ENCODE assay signal across 1 cellular context in the genomic region with DNA sequence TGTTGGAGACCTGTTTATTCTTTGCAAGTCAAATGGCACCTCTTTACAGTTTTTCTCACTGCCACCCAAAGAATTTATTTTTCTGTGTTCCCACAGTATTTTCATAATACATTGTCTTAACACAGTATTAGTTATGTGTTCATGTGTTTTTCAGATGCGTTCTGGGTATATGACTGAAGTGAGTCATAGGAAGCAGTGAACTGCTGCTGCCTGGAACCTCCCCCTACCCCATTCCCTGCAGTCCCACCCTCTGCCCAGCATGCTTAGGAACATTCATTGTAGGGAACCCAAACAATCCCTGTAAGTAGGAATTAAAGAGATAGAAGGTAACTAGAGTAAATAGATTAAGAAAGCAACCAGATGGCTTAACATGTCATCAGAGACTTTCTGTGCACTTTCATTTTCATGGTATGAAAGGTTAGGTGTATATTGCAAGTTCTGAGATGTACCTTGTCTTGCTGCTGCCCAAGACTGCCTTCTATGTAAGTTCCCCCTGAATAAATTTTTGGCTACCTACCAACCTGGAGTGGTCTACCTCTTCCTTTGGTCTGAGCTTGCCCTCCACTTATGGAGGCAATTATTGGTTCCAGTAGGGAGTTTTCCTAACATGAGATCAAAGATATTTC.
TF ChIP-seq lines count a peak whose summit lies in the region.

No MANE protein-coding gene starts in this region.

TF ChIP-seq in HepG2, 621 proteins besides CTCF, POLR2A, EP300 and RAD21:
- TF ChIP-seq ZNF790 (CRISPR knock-in tag; IDR thresholded peaks at IDR 0.05; ENCODE audit: borderline replicate concordance) (no peak), SSRP1 (CRISPR knock-in tag; IDR thresholded peaks at IDR 0.05) (no peak), ZNF317 (CRISPR knock-in tag; IDR thresholded peaks at IDR 0.05) (no peak), ZBTB20 (CRISPR knock-in tag; IDR thresholded peaks at IDR 0.05; ENCODE audit: borderline replicate concordance, low read depth) (no peak), ZSCAN20 (CRISPR knock-in tag; IDR thresholded peaks at IDR 0.05; ENCODE audit: borderline replicate concordance) (no peak), DNMT3B (CRISPR knock-in tag; conservative IDR thresholded peaks at IDR 0.05) (no peak)
- TF ChIP-seq, protein P1, sequence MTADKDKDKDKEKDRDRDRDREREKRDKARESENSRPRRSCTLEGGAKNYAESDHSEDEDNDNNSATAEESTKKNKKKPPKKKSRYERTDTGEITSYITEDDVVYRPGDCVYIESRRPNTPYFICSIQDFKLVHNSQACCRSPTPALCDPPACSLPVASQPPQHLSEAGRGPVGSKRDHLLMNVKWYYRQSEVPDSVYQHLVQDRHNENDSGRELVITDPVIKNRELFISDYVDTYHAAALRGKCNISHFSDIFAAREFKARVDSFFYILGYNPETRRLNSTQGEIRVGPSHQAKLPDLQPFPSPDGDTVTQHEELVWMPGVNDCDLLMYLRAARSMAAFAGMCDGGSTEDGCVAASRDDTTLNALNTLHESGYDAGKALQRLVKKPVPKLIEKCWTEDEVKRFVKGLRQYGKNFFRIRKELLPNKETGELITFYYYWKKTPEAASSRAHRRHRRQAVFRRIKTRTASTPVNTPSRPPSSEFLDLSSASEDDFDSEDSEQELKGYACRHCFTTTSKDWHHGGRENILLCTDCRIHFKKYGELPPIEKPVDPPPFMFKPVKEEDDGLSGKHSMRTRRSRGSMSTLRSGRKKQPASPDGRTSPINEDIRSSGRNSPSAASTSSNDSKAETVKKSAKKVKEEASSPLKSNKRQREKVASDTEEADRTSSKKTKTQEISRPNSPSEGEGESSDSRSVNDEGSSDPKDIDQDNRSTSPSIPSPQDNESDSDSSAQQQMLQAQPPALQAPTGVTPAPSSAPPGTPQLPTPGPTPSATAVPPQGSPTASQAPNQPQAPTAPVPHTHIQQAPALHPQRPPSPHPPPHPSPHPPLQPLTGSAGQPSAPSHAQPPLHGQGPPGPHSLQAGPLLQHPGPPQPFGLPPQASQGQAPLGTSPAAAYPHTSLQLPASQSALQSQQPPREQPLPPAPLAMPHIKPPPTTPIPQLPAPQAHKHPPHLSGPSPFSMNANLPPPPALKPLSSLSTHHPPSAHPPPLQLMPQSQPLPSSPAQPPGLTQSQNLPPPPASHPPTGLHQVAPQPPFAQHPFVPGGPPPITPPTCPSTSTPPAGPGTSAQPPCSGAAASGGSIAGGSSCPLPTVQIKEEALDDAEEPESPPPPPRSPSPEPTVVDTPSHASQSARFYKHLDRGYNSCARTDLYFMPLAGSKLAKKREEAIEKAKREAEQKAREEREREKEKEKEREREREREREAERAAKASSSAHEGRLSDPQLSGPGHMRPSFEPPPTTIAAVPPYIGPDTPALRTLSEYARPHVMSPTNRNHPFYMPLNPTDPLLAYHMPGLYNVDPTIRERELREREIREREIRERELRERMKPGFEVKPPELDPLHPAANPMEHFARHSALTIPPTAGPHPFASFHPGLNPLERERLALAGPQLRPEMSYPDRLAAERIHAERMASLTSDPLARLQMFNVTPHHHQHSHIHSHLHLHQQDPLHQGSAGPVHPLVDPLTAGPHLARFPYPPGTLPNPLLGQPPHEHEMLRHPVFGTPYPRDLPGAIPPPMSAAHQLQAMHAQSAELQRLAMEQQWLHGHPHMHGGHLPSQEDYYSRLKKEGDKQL (CRISPR knock-in tag; IDR thresholded peaks at IDR 0.05; ENCODE audit: low read depth) = no peak
